ENCODE assay signal across 14 cellular contexts in genomic region chr5:64763948-64764503, GRCh38. TPM values are rescaled to one million over a fixed set of nuclear protein-coding genes. Genes with fewer than 3 reads are reported as not detected.
DNase-seq lines count a peak whose midpoint lies in the region; ATAC-seq and TF ChIP-seq lines count a peak whose summit lies in the region.
"Had no signal": no experiment of that assay in that cellular context is flagged by ENCODE, and none has a peak within 500 bp of the region (broad histone marks: within the 10 kb centered on the region; RNA-seq: fewer than 3 reads in every experiment).

No MANE protein-coding gene starts in this region.

- H2AK5ac ChIP-seq in neuronal stem cell (ENCODE audit: low read depth, low read length), result no peak overlapping the region

- H4K8ac ChIP-seq in neuronal stem cell (ENCODE audit: low read depth, low read length), result no peak overlapping the region

- H2AFZ ChIP-seq in neuronal stem cell (ENCODE audit: low read length), result no peak overlapping the region

- H3K36me3 ChIP-seq in neuronal stem cell (replicated peaks in 1 of 2; ENCODE audit: control insufficient read depth in 2 of 2, insufficient read depth in 2 of 2, low read length in 2 of 2), result peaks cover 6 to 48% of the 10 kb centered on the region in 2 donors

- ATAC-seq in CD4-positive, alpha-beta T cell (ENCODE audit: poor library complexity), result no peak

- no peak overlapping the region for H3K4ac ChIP-seq in neuronal stem cell (ENCODE audit: low read length)

- H3K4me3 Mint-ChIP-seq in CD4-positive, alpha-beta T cell, result peak overlapping the region; percentile 43
- H3K4me3 Mint-ChIP-seq: H9, HFFc6 had no signal

- H2BK5ac ChIP-seq in neuronal stem cell (ENCODE audit: low read length), result no peak overlapping the region

- no peak overlapping the region for H3K4me3 ChIP-seq in neuronal stem cell (ENCODE audit: low read length in 2 of 2)
- H3K4me3 ChIP-seq: BLaER1 had no signal

- H3K4me1 ChIP-seq in neuronal stem cell (ENCODE audit: control insufficient read depth in 2 of 2, insufficient read depth in 1 of 2, low read depth in 1 of 2, low read length in 2 of 2), result peaks cover 16 to 27% of the 10 kb centered on the region in 2 donors

- no CpG with 5 or more reads among the region's 4 CpGs for WGBS in neuronal stem cell (ENCODE audit: extremely low coverage in 2 of 2, insufficient read length in 2 of 2, insufficient replicate concordance in 1 of 2), 2 donors

- no peaks in the 10 kb centered on the region for H3K9me3 ChIP-seq in CD4-positive, alpha-beta T cell (ENCODE audit: control insufficient read depth, low read length)
- H3K9me3 ChIP-seq in neuronal stem cell (replicated peaks in 1 of 2; ENCODE audit: control insufficient read depth in 2 of 2, insufficient read depth in 1 of 2, low read depth in 1 of 2, low read length in 2 of 2), result no peaks in the 10 kb centered on the region
- H3K9me3 ChIP-seq: BLaER1 had no signal

- no peak overlapping the region for H3K14ac ChIP-seq in neuronal stem cell (ENCODE audit: low read length)

- H3K9ac ChIP-seq in neuronal stem cell (ENCODE audit: low read depth, low read length, poor library complexity), result no peak overlapping the region
- H3K9ac ChIP-seq: BLaER1 had no signal

- no peaks in the 10 kb centered on the region for H3K27me3 ChIP-seq in CD4-positive, alpha-beta T cell (ENCODE audit: control insufficient read depth, insufficient read depth, low read length)
- no peaks in the 10 kb centered on the region for H3K27me3 ChIP-seq in neuronal stem cell (ENCODE audit: control insufficient read depth in 3 of 3, insufficient read depth in 3 of 3, low read depth in 1 of 3, low read length in 3 of 3)
- H3K27me3 ChIP-seq: BLaER1 had no signal

- H3K18ac ChIP-seq in neuronal stem cell (ENCODE audit: low read length), result no peak overlapping the region

- no peak for DNase-seq in CD4-positive, alpha-beta T cell
- DNase-seq in NCI-H2227 (lab: John Stamatoyannopoulos, UW; ENCODE audit: unreplicated experiment) (peak; percentile 55), epithelial cell of prostate (ENCODE audit: low read depth, low spot score) (no peak), neuronal stem cell (ENCODE audit: low spot score) (no peak), NCI-H524 treated with DMSO at 0.1 percent for 48 hours (lab: John Stamatoyannopoulos, UW) (no peak), dermis blood vessel endothelial cell (no peak), NCI-H510A treated with DMSO at 0.1 percent for 48 hours (lab: John Stamatoyannopoulos, UW) (no peak)
- DNase-seq: 8988T, AML-193, DMS 273 treated with DMSO at 0.1 percent for 48 hours, GOT3, H9, HFFc6 had no signal

- no peak overlapping the region for H4K91ac ChIP-seq in neuronal stem cell (ENCODE audit: low read depth, low read length, poor library complexity)

- peaks cover 2% of the 10 kb centered on the region for H3K79me1 ChIP-seq in neuronal stem cell (ENCODE audit: low read depth, low read length)

- CTCF ChIA-PET in CD4-positive, alpha-beta T cell (lab: Charles Lee), result no interaction called here

- H3K4me2 ChIP-seq in neuronal stem cell (ENCODE audit: insufficient read depth, low read length, poor library complexity, severe bottlenecking), result no peak overlapping the region
- H3K4me2 ChIP-seq: BLaER1 had no signal

- no peak for TF ChIP-seq CTCF in CD4-positive, alpha-beta T cell (IDR thresholded peaks at IDR 0.05)

- no peak overlapping the region for H3K27ac Mint-ChIP-seq in CD4-positive, alpha-beta T cell
- H3K27ac Mint-ChIP-seq: H9, HFFc6 had no signal

- no peaks in the 10 kb centered on the region for H3K9me3 Mint-ChIP-seq in CD4-positive, alpha-beta T cell
- H3K9me3 Mint-ChIP-seq: H9, HFFc6 had no signal

- POLR2A ChIA-PET in CD4-positive, alpha-beta T cell (lab: Charles Lee), result no interaction called here

- no peak overlapping the region for H3K23ac ChIP-seq in neuronal stem cell (ENCODE audit: low read depth, low read length, poor library complexity)

- intact Hi-C loops in CD4-positive, alpha-beta T cell (cut with DNase I, micrococcal nuclease), result no loop called here

- H3K36me3 Mint-ChIP-seq in CD4-positive, alpha-beta T cell (ENCODE audit: low read depth), result peaks cover 61% of the 10 kb centered on the region

- H2BK12ac ChIP-seq in neuronal stem cell (ENCODE audit: low read length), result no peak overlapping the region

- H2BK120ac ChIP-seq in neuronal stem cell (ENCODE audit: low read depth, low read length), result no peak overlapping the region

- no peak overlapping the region for H3K27ac ChIP-seq in CD4-positive, alpha-beta T cell (ENCODE audit: low read depth, low read length)
- H3K27ac ChIP-seq in epithelial cell of prostate (peak overlapping the region; percentile 97), neuronal stem cell (replicated peaks; ENCODE audit: low read length) (peak overlapping the region; percentile 5)
- H3K27ac ChIP-seq: BLaER1 had no signal

- H3K27me3 Mint-ChIP-seq in CD4-positive, alpha-beta T cell, result no peaks in the 10 kb centered on the region

- H2BK15ac ChIP-seq in neuronal stem cell (ENCODE audit: low read length), result no peak overlapping the region

- H3K4me1 Mint-ChIP-seq in CD4-positive, alpha-beta T cell (ENCODE audit: low read depth), result peaks cover 74% of the 10 kb centered on the region

RNA-seq across cellular contexts. Expression of gene SREK1IP1, which starts 4.5 kb away (rescaled TPM):
- 10 to 100 TPM; 18.4 to 21.4 TPM for total RNA-seq in CD4-positive, alpha-beta T cell
- polyA plus RNA-seq in neuronal stem cell (2013, experiment 1 of 2), result 70.2 TPM
- polyA plus RNA-seq in neuronal stem cell (2013, experiment 2 of 2), result 71.6 TPM
- 12.1 and 13.4 TPM in 2 replicates for total RNA-seq in dermis blood vessel endothelial cell

RNA-seq across cellular contexts. Expression of gene CWC27, which starts 4.7 kb away (rescaled TPM):
- total RNA-seq in CD4-positive, alpha-beta T cell, result 10 to 100 TPM; 14.2 to 14.5 TPM
- 105 TPM for polyA plus RNA-seq in neuronal stem cell (2013, experiment 1 of 2)
- polyA plus RNA-seq in neuronal stem cell (2013, experiment 2 of 2), result 112 TPM
- total RNA-seq in dermis blood vessel endothelial cell, result 9.7 and 16.3 TPM in 2 replicates
